In the genomic region with DNA sequence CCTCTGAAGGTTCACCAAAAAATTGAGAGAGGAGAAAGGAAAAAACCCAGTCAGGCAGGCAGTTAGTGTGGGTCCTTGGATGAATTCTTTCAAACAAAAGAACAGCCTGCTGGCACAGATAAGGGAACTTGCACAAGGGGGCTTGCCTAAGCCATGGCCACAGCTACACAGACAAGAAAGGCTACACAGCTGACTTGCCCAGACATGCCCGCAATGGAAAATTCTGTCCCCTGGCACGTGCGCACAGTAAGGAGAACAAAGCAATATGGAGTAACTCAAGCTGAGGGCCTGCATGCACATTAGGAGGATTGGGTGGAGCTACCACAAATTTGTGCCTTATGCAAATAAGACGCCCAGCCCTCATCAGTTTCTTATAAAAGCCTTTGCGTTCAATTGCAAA, we compare ENCODE assay signal across 27 cellular contexts.
A peak's percentile ranks its signal among the peaks of the same experiment; 100 is the strongest.
DNase-seq lines count a peak whose midpoint lies in the region; ATAC-seq and TF ChIP-seq lines count a peak whose summit lies in the region.
"Had no signal": no experiment of that assay in that cellular context is flagged by ENCODE, and none has a peak within 500 bp of the region (broad histone marks: within the 10 kb centered on the region; RNA-seq: fewer than 3 reads in every experiment).

No MANE protein-coding gene starts in this region.

- WGBS in mammary epithelial cell (ENCODE audit: low coverage, missing lambda C conversion rate): 63% methylated on average over 5 of the region's 5 CpGs
- WGBS in trophoblast cell (ENCODE audit: extremely low coverage, insufficient coverage, insufficient read length): no CpG with 5 or more reads among the region's 5 CpGs

- dilution Hi-C loops in mammary epithelial cell (cut with HindIII; ENCODE audit: low sequenced_read_pairs): no loop called here

- intact Hi-C loops in mammary epithelial cell (cut with micrococcal nuclease): no loop called here

- no peak overlapping the region for H3K27ac ChIP-seq in mammary epithelial cell (ENCODE audit: insufficient read depth, low read depth, low read length)
- no peak overlapping the region for H3K27ac ChIP-seq in trophoblast cell (ENCODE audit: low read depth, low read length)
- H3K27ac ChIP-seq: esophagus squamous epithelium, left ventricle myocardium inferior, parathyroid adenoma, right atrium auricular region, suprapubic skin had no signal

- no peaks in the 10 kb centered on the region for H4K20me1 ChIP-seq in mammary epithelial cell (ENCODE audit: insufficient read depth, low read length)

- DNase-seq in NCI-H748 (lab: John Stamatoyannopoulos, UW; ENCODE audit: unreplicated experiment) (peak; percentile 43), NCI-H748 treated with DMSO at 0.1 percent for 48 hours (lab: John Stamatoyannopoulos, UW) (no peak), SIG-M5 treated with dmso at 0.1 percent for 504 hours (lab: John Stamatoyannopoulos, UW; ENCODE audit: unreplicated experiment) (peak; percentile 74), mammary epithelial cell (no peak), trophoblast cell (no peak), AML-193 (lab: John Stamatoyannopoulos, UW) (no peak), AG20443 (ENCODE audit: low spot score) (no peak)
- DNase-seq: activated CD4-positive, alpha-beta T cell treated with anti-CD3 and anti-CD28 coated beads for 1 hour; activated effector memory CD4-positive, alpha-beta T cell treated with anti-CD3 and anti-CD28 coated beads, Interleukin-2, amount 50 U/mL, for 16 hours; activated naive CD8-positive, alpha-beta T cell treated with anti-CD3 and anti-CD28 coated beads, Interleukin-2, amount 50 U/mL, for 24 hours; CD8-positive, alpha-beta memory T cell; effector memory CD4-positive, alpha-beta T cell; esophagus squamous epithelium; hippocampal formation; left ventricle myocardium inferior; NCI-H1048; NCI-H187 treated with DMSO at 0.1 percent for 48 hours; NCI-H2227 treated with DMSO at 0.1 percent for 48 hours; RPMI8226; stimulated activated CD4-positive, alpha-beta T cell treated with anti-CD3 and anti-CD28 coated beads, Interleukin-4, amount 100 ng/mL, for 24 hours; stimulated activated naive B cell treated with anti-CD40 and anti-IgM and Interleukin-4, amounts not matched to agents 10 μg/mL and 1 μg/mL and 100 μg/mL, for 72 hours; T-helper 9 cell had no signal

- no peak overlapping the region for H2BK12ac ChIP-seq in trophoblast cell (ENCODE audit: low read length)

- H4K12ac ChIP-seq in trophoblast cell (ENCODE audit: low read depth, low read length): no peak overlapping the region

- H3K9me3 ChIP-seq in mammary epithelial cell (replicated peaks; ENCODE audit: insufficient read depth, low read length) (no peaks in the 10 kb centered on the region), trophoblast cell (ENCODE audit: insufficient read depth, low read depth, low read length) (no peaks in the 10 kb centered on the region)
- H3K9me3 ChIP-seq: esophagus squamous epithelium, left ventricle myocardium inferior, right atrium auricular region, suprapubic skin had no signal

- no peak overlapping the region for H3K4ac ChIP-seq in trophoblast cell (ENCODE audit: low read depth, low read length)

- no peak overlapping the region for H4K8ac ChIP-seq in trophoblast cell (ENCODE audit: low read depth, low read length)

- H2AFZ ChIP-seq in mammary epithelial cell (ENCODE audit: low read depth, low read length) (peak overlapping the region; percentile 56), trophoblast cell (ENCODE audit: insufficient read depth, low read length, poor library complexity) (no peak overlapping the region)
- H2AFZ ChIP-seq: parathyroid adenoma had no signal

- TF ChIP-seq CTCF in mammary epithelial cell (conservative IDR thresholded peaks at IDR 0.05 in 1 of 2, IDR thresholded peaks at IDR 0.05 in 1 of 2; ENCODE audit: extremely low read depth in 1 of 2, insufficient read depth in 1 of 2, low read depth in 1 of 2, low read length in 2 of 2): no peak

- no peak overlapping the region for H3K23ac ChIP-seq in trophoblast cell (ENCODE audit: low read length)

- H3K4me2 ChIP-seq in mammary epithelial cell (ENCODE audit: insufficient read depth, low read depth, low read length) (no peak overlapping the region), trophoblast cell (ENCODE audit: low read length) (no peak overlapping the region)

- peak overlapping the region; percentile 19 for H4K91ac ChIP-seq in trophoblast cell (ENCODE audit: low read depth, low read length)

- no peak overlapping the region for H3K18ac ChIP-seq in trophoblast cell (ENCODE audit: low read length)

- H3K36me3 ChIP-seq in mammary epithelial cell (ENCODE audit: insufficient read depth, low read length): no peaks in the 10 kb centered on the region
- no peaks in the 10 kb centered on the region for H3K36me3 ChIP-seq in trophoblast cell (ENCODE audit: control insufficient read depth in 1 of 2, insufficient read depth in 2 of 2, low read length in 2 of 2)
- H3K36me3 ChIP-seq: esophagus squamous epithelium, left ventricle myocardium inferior, right atrium auricular region, suprapubic skin had no signal

- no peaks in the 10 kb centered on the region for H3K4me1 ChIP-seq in mammary epithelial cell (ENCODE audit: insufficient read depth, low read length)
- H3K4me1 ChIP-seq in trophoblast cell (ENCODE audit: control insufficient read depth in 1 of 2, insufficient read depth in 2 of 2, low read length in 2 of 2): peaks cover 0 to 2% of the 10 kb centered on the region in 2 experiments
- H3K4me1 ChIP-seq: esophagus squamous epithelium, left ventricle myocardium inferior, parathyroid adenoma, right atrium auricular region, suprapubic skin had no signal

- H3K79me2 ChIP-seq in mammary epithelial cell (ENCODE audit: insufficient read depth, low read length) (no peaks in the 10 kb centered on the region), trophoblast cell (ENCODE audit: control insufficient read depth, insufficient read depth, low read length, poor library complexity) (no peaks in the 10 kb centered on the region)
- H3K79me2 ChIP-seq: parathyroid adenoma had no signal

- H3K4me3 ChIP-seq in mammary epithelial cell (replicated peaks in 1 of 3; ENCODE audit: insufficient read depth in 1 of 3, low read depth in 2 of 3, low read length in 3 of 3) (no peak overlapping the region), trophoblast cell (ENCODE audit: low read depth, low read length) (no peak overlapping the region)
- H3K4me3 ChIP-seq: esophagus squamous epithelium, left ventricle myocardium inferior, right atrium auricular region, suprapubic skin had no signal

- H2BK120ac ChIP-seq in trophoblast cell (ENCODE audit: insufficient read depth, low read length, poor library complexity): no peak overlapping the region

- H3K27me3 ChIP-seq in mammary epithelial cell (ENCODE audit: insufficient read depth, low read length) (no peaks in the 10 kb centered on the region), trophoblast cell (ENCODE audit: insufficient read depth, low read length) (no peaks in the 10 kb centered on the region)
- H3K27me3 ChIP-seq: esophagus squamous epithelium, right atrium auricular region, suprapubic skin had no signal

- in situ Hi-C loops in mammary epithelial cell (cut with MboI; ENCODE audit: low sequenced_read_pairs in 2 of 2): no loop called here

- no peak for ATAC-seq in GM19397 (IDR thresholded peaks at IDR 0.05; ENCODE audit: unreplicated experiment)
- ATAC-seq: activated naive CD8-positive, alpha-beta T cell treated with anti-CD3 and anti-CD28 coated beads, Interleukin-2, amount 50 U/mL, for 24 hours; natural killer cell treated with Interleukin-12 subunit alpha and Interleukin-12 subunit beta and Interleukin-15 and Interleukin-18, amount 100 ng/mL, for 72 hours; stimulated activated naive B cell treated with anti-CD40 and anti-IgM and Interleukin-4, amounts not matched to agents 10 μg/mL and 1 μg/mL and 100 μg/mL, for 72 hours had no signal

- BruUV-seq in mammary epithelial cell (replicated peaks; lab: Mats Ljungman, UMichigan): no TSS peak

- H2BK5ac ChIP-seq in trophoblast cell (ENCODE audit: low read depth, low read length, poor library complexity): no peak overlapping the region

- H2AK5ac ChIP-seq in trophoblast cell (ENCODE audit: low read length): no peak overlapping the region

- no peak overlapping the region for H3K14ac ChIP-seq in trophoblast cell (ENCODE audit: low read length)

- CTCF ChIA-PET in mammary epithelial cell (lab: Charles Lee; ENCODE audit: low non-redundant PET): no interaction called here

- no peak overlapping the region for H3K9ac ChIP-seq in mammary epithelial cell (ENCODE audit: insufficient read depth, low read length)
- no peak overlapping the region for H3K9ac ChIP-seq in trophoblast cell (ENCODE audit: low read length)
- H3K9ac ChIP-seq: parathyroid adenoma had no signal

- H3K79me1 ChIP-seq in trophoblast cell (ENCODE audit: low read length): no peaks in the 10 kb centered on the region

Comparison
In these comparisons a context has a peak if more than half of its experiments do, and no peak if none do; other contexts are left out.
1. DNase-seq: peak in NCI-H748 (single experiment) and SIG-M5 treated with dmso at 0.1 percent for 504 hours (single experiment); none in NCI-H748 treated with DMSO at 0.1 percent for 48 hours (single experiment), mammary epithelial cell (single experiment), trophoblast cell (0 of 2), AML-193 (0 of 2) and AG20443 (single experiment).